Comparison of ENCODE assay signal across 31 cellular contexts in genomic region chr1:29114654-29115053, GRCh38. TPM values are rescaled to one million over a fixed set of nuclear protein-coding genes. Genes with fewer than 3 reads are reported as not detected.
"Had no signal": no experiment of that assay in that cellular context is flagged by ENCODE, and none has a peak within 500 bp of the region (broad histone marks: within the 10 kb centered on the region; RNA-seq: fewer than 3 reads in every experiment).

No MANE protein-coding gene starts in this region.

- DNase-seq: Karpas-422, MM.1S, MV-4-11, NCI-H1092, NCI-H1105, NCI-H1417 treated with DMSO at 0.1 percent for 48 hours, NCI-H1436 treated with DMSO at 0.1 percent for 48 hours, NCI-H1694 treated with DMSO at 0.1 percent for 48 hours, NCI-H1930, NCI-H2029 treated with DMSO at 0.1 percent for 48 hours, NCI-H2081 treated with DMSO at 0.1 percent for 48 hours, NCI-H2107, NCI-H2171, NCI-H226, NCI-H446 treated with DMSO at 0.1 percent for 48 hours, NCI-H510A, NCI-H524, NCI-H526, NCI-H774, PC-3, Peyer's patch, Right ventricle myocardium superior, RPMI8226, SHP77 treated with DMSO at 0.1 percent for 48 hours, SK-N-SH, SW 1271, T-helper 1 cell had no signal

- ATAC-seq: PC-3 had no signal

- H3K27me3 ChIP-seq: Peyer's patch, SJSA1 had no signal

- H3K36me3 ChIP-seq: SJSA1 had no signal

- H3K4me1 ChIP-seq: SJSA1 had no signal

- H3K4me2 ChIP-seq: KMS-11, SK-N-SH had no signal

- H3K4me3 ChIP-seq: Peyer's patch, SJSA1 had no signal

- H3K9ac ChIP-seq: KMS-11, SK-N-SH had no signal

- H3K9me3 ChIP-seq: Peyer's patch, SJSA1, SK-N-SH had no signal

- H3K27ac ChIP-seq: KMS-11, Peyer's patch, SJSA1 had no signal

RNA-seq across cellular contexts. Expression of gene TMEM200B, which starts 9.0 kb away (rescaled TPM):
- total RNA-seq: MCF 10A, OCI-LY7 had no signal
